10 cellular contexts compared by ENCODE assay signal in the genomic region with DNA sequence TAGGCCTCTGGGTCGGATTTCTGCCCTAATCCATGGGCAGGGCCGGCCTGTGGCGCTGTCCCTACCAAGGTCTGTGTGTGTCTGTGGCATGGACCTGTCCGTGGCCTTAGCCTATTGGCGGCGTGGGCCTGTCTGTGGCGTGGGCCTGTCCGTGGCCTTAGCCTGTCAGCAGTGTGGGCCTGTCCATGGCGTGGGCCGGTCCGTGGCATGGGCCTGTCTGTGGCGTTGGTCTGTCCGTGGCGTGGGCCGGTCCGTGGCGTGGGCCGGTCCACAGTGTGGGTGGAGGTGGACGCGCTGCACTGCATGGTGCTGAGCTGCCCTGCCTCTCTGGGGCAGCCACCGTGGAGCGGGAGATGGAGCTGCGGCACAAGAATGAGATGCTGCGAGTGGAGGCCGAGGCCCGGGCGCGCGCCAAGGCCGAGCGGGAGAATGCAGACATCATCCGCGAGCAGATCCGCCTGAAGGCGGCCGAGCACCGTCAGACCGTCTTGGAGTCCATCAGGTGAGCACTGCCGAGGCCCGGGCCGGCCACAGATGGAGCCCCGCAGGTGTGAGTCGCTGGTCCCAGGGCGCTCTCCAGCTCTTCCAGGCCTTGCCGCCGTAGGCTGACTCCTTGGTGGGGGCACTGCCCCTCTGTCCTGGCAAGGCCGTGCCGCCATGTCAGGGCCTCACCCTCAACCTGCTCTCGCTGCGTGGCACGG. TPM values are rescaled to one million over a fixed set of nuclear protein-coding genes. Genes with fewer than 3 reads are reported as not detected.
DNase-seq lines count a peak whose midpoint lies in the region; ATAC-seq, FAIRE-seq and TF ChIP-seq lines count a peak whose summit lies in the region.
"Not testable (repeated sequence)": the region's sequence is repeated elsewhere in the genome, so short reads cannot be mapped to it uniquely, and the experiment has no call there.
"Had no signal": no experiment of that assay in that cellular context is flagged by ENCODE, and none has a peak within 500 bp of the region (broad histone marks: within the 10 kb centered on the region; RNA-seq: fewer than 3 reads in every experiment).

No MANE protein-coding gene starts in this region.

- not testable (repeated sequence) for ATAC-seq in K562
- peak in 1 of 2 donors; percentile 7 for ATAC-seq in right cardiac atrium
- peak; percentile 4 to 8 for ATAC-seq in lower lobe of right lung

- not testable (repeated sequence) for H3K9me1 ChIP-seq in K562 (ENCODE audit: control insufficient read depth, insufficient read depth, low read length)

- peak overlapping the region; percentile 3 for H4K8ac ChIP-seq in neuronal stem cell (ENCODE audit: low read depth, low read length)

- H3K4me3 ChIP-seq in H7 (ENCODE audit: insufficient read depth, low read depth, low read length); K562; right cardiac atrium (ENCODE audit: low read length); lower lobe of right lung; neuronal stem cell (ENCODE audit: low read length in 2 of 2): not testable (repeated sequence)

- not testable (repeated sequence) for H2BK15ac ChIP-seq in neuronal stem cell (ENCODE audit: low read length)

- H3K18ac ChIP-seq in neuronal stem cell (ENCODE audit: low read length), result not testable (repeated sequence)

- in situ Hi-C loops in K562 (cut with MboI), result not testable (repeated sequence)

- not testable (repeated sequence) for H2AFZ ChIP-seq in K562 (ENCODE audit: low read depth, low read length); neuronal stem cell (ENCODE audit: low read length)

- CTCF ChIA-PET in K562 (lab: Yijun Ruan, JAX; ENCODE audit: low intra/inter-chr PET ratio), result not testable (repeated sequence)

- not testable (repeated sequence) for H3K27ac ChIP-seq in K562 (ENCODE audit: extremely low read depth, low read depth, low read length); right cardiac atrium (ENCODE audit: low read length); lower lobe of right lung; neuronal stem cell (replicated peaks; ENCODE audit: low read length)

- not testable (repeated sequence) for TF ChIP-seq EP300 in K562 (IDR thresholded peaks at IDR 0.05; ENCODE audit: low read length)

- not testable (repeated sequence) for H3K4me1 ChIP-seq in K562 (replicated peaks in 1 of 2; ENCODE audit: control insufficient read depth in 2 of 2, insufficient read depth in 2 of 2, low read length in 2 of 2); right cardiac atrium (ENCODE audit: control insufficient read depth, insufficient read depth, low read length); lower lobe of right lung; neuronal stem cell (ENCODE audit: control insufficient read depth in 2 of 2, insufficient read depth in 1 of 2, low read depth in 1 of 2, low read length in 2 of 2)

- not testable (repeated sequence) for H3K4ac ChIP-seq in neuronal stem cell (ENCODE audit: low read length)

- H3K79me2 ChIP-seq in K562 (ENCODE audit: control insufficient read depth, insufficient read depth, low read length), result not testable (repeated sequence)

- H3K27me3 ChIP-seq in H7 (ENCODE audit: control insufficient read depth, insufficient read depth, low read length); K562 (ENCODE audit: control insufficient read depth in 2 of 2, insufficient read depth in 2 of 2, low read length in 2 of 2); right cardiac atrium (ENCODE audit: control insufficient read depth, insufficient read depth); lower lobe of right lung (ENCODE audit: low read depth); neuronal stem cell (ENCODE audit: control insufficient read depth in 3 of 3, insufficient read depth in 3 of 3, low read depth in 1 of 3, low read length in 3 of 3): not testable (repeated sequence)

- TF ChIP-seq POLR2A in K562 (conservative IDR thresholded peaks at IDR 0.05), result not testable (repeated sequence)

- BruUV-seq in K562 (replicated peaks; lab: Mats Ljungman, UMichigan), result not testable (repeated sequence)

- H3K9ac ChIP-seq in K562 (ENCODE audit: insufficient read depth in 1 of 2, low read depth in 2 of 2, low read length in 2 of 2); neuronal stem cell (ENCODE audit: low read depth, low read length, poor library complexity): not testable (repeated sequence)

- H3K36me3 ChIP-seq in H7 (replicated peaks; ENCODE audit: control insufficient read depth, insufficient read depth, low read length), result not testable (repeated sequence)
- H3K36me3 ChIP-seq in K562 (ENCODE audit: control insufficient read depth, insufficient read depth, low read length) (peaks cover 78% of the 10 kb centered on the region), lower lobe of right lung (peaks cover 35% of the 10 kb centered on the region), neuronal stem cell (replicated peaks in 1 of 2; ENCODE audit: control insufficient read depth in 2 of 2, insufficient read depth in 2 of 2, low read length in 2 of 2) (peaks cover 13 to 36% of the 10 kb centered on the region in 2 donors)

- not testable (repeated sequence) for H2BK12ac ChIP-seq in neuronal stem cell (ENCODE audit: low read length)

- not testable (repeated sequence) for H3K23ac ChIP-seq in neuronal stem cell (ENCODE audit: low read depth, low read length, poor library complexity)

- not testable (repeated sequence) for H3K9me3 ChIP-seq in K562 (replicated peaks; ENCODE audit: control insufficient read depth, insufficient read depth, low read depth, low read length); right cardiac atrium (ENCODE audit: control insufficient read depth, low read length); lower lobe of right lung; neuronal stem cell (replicated peaks in 1 of 2; ENCODE audit: control insufficient read depth in 2 of 2, insufficient read depth in 1 of 2, low read depth in 1 of 2, low read length in 2 of 2)

- H3K4me2 ChIP-seq in K562 (ENCODE audit: insufficient read depth, low read length); neuronal stem cell (ENCODE audit: insufficient read depth, low read length, poor library complexity, severe bottlenecking): not testable (repeated sequence)

- DNase-seq in H7 (peak; percentile 13), K562 (ENCODE audit: extremely low read depth in 1 of 4, low spot score in 3 of 4) (peak in 1 of 4 experiments; percentile 6), right cardiac atrium (peak in 2 of 3 donors; percentile 46 to 55)
- not testable (repeated sequence) for DNase-seq in lower lobe of right lung; neuronal stem cell (ENCODE audit: low spot score); urothelium cell line (ENCODE audit: low spot score)

- not testable (repeated sequence) for H3K79me1 ChIP-seq in neuronal stem cell (ENCODE audit: low read depth, low read length)

- not testable (repeated sequence) for H2BK120ac ChIP-seq in neuronal stem cell (ENCODE audit: low read depth, low read length)

- TF ChIP-seq RAD21 in K562 (CRISPR knock-in tag; conservative IDR thresholded peaks at IDR 0.05 in 1 of 2, IDR thresholded peaks at IDR 0.05 in 1 of 2), result not testable (repeated sequence)

- TF ChIP-seq CTCF in K562 (IDR thresholded peaks at IDR 0.05 in 2 of 3, conservative IDR thresholded peaks at IDR 0.05 in 1 of 3; ENCODE audit: insufficient read depth in 2 of 3, low read depth in 1 of 3, low read length in 3 of 3); lower lobe of right lung (IDR thresholded peaks at IDR 0.05): not testable (repeated sequence)

- 97% methylated on average over 33 of the region's 51 CpGs for WGBS in K562 (ENCODE audit: insufficient coverage, low coverage, missing lambda C conversion rate)
- WGBS in right cardiac atrium, result 98% methylated on average over 51 of the region's 51 CpGs
- WGBS in neuronal stem cell (ENCODE audit: extremely low coverage in 2 of 2, insufficient read length in 2 of 2, insufficient replicate concordance in 1 of 2), 2 donors, result no CpG with 5 or more reads among the region's 51 CpGs

- not testable (repeated sequence) for H4K91ac ChIP-seq in neuronal stem cell (ENCODE audit: low read depth, low read length, poor library complexity)

- POLR2A ChIA-PET in K562 (lab: Yijun Ruan, JAX), result interaction anchor here (0.5 kb wide), 1 partner anchor 944 kb away, joined by 3 read pairs; no protein-coding TSS in a partner anchor

- FAIRE-seq in K562 (lab: Jason Lieb, UNC), result not testable (repeated sequence)
- peak; percentile 87 for FAIRE-seq in urothelium cell line (lab: Jason Lieb, UNC)

- not testable (repeated sequence) for H3K14ac ChIP-seq in neuronal stem cell (ENCODE audit: low read length)

- not testable (repeated sequence) for H2AK5ac ChIP-seq in neuronal stem cell (ENCODE audit: low read depth, low read length)

- intact Hi-C loops in K562 (cut with micrococcal nuclease), result loop anchor here (10.0 kb wide), 1 partner anchor 125 kb away; a partner anchor contains a TSS
- intact Hi-C loops in right cardiac atrium (cut with DNase I); lower lobe of right lung (cut with DNase I): not testable (repeated sequence)

- not testable (repeated sequence) for H4K20me1 ChIP-seq in K562 (replicated peaks; ENCODE audit: control insufficient read depth, insufficient read depth, low read length)

- not testable (repeated sequence) for H2BK5ac ChIP-seq in neuronal stem cell (ENCODE audit: low read length)

RNA-seq across cellular contexts. Expression of a gene that starts 8.0 kb away (rescaled TPM):
- 105 and 113 TPM in 2 replicates for total RNA-seq in H7 (2014; rRNA removed; shearing (Covaris generic))
- 54.7 and 190 TPM in 2 replicates for total RNA-seq in K562 (2011; cell fraction: chromatin; rRNA removed; ENCODE audit: low replicate concordance)
- total RNA-seq in K562 (2011; cell fraction: nucleolus; rRNA removed), result 155 and 182 TPM in 2 replicates
- total RNA-seq in K562 (2011; cell fraction: nucleoplasm; rRNA removed), result 64.8 and 77.4 TPM in 2 replicates
- total RNA-seq in K562 (2014; rRNA removed) (173 and 183 TPM in 2 replicates), K562 (2014; rRNA removed; fragmentation: Illumina TruSeq; extraction: Trizol) (18.6 and 20.2 TPM in 2 replicates), K562 (2015; rRNA removed; fragmentation: Illumina TruSeq; extraction: Trizol) (80.1 and 87.1 TPM in 2 replicates), K562 (2021) (151 and 167 TPM in 2 replicates), right cardiac atrium (10 to 100 TPM; 13.6 to 20.1 (median 15.7) TPM), lower lobe of right lung (14.1 TPM)
- polyA plus RNA-seq in K562 (2011; rRNA removed) (36.7 and 40.8 TPM in 2 replicates), K562 (2014; fragmentation: Illumina TruSeq; extraction: Trizol) (29.2 and 90.5 TPM in 2 replicates), K562 (2014; fragmentation: Nextera tagmentation; extraction: Ambion mirVana) (1 to 10 TPM in 1 of 2 experiments, under 1 TPM in 1; 0.10 to 1.0 TPM), K562 (2014; rRNA removed) (123 and 131 TPM in 2 replicates), right cardiac atrium (16.7 TPM)
- 47.1 and 118 TPM in 2 replicates for polyA plus RNA-seq in K562 (2011; cell fraction: cytosol; rRNA removed)
- polyA plus RNA-seq in K562 (2011; cell fraction: nucleus; rRNA removed), result 98.3 and 162 TPM in 2 replicates
- 69.9 and 90.0 TPM in 2 replicates for polyA plus RNA-seq in K562 (2012)
- polyA minus RNA-seq in K562 (2011; rRNA and poly(A)+ RNA removed), result 14.9 and 33.5 TPM in 2 replicates
- 50.2 and 62.0 TPM in 2 replicates for polyA minus RNA-seq in K562 (2011; cell fraction: cytosol; rRNA and poly(A)+ RNA removed)
- polyA minus RNA-seq in K562 (2011; cell fraction: nucleus; rRNA and poly(A)+ RNA removed), result 28.4 and 31.9 TPM in 2 replicates
- polyA plus RNA-seq in neuronal stem cell (2013, experiment 1 of 2), result 20.2 TPM
- polyA plus RNA-seq in neuronal stem cell (2013, experiment 2 of 2), result 19.1 TPM

RNA-seq across cellular contexts. Expression of a gene that starts 20.5 kb away (rescaled TPM):
- 13.6 and 14.3 TPM in 2 replicates for total RNA-seq in H7 (2014; rRNA removed; shearing (Covaris generic))
- total RNA-seq in K562 (2011; cell fraction: chromatin; rRNA removed; ENCODE audit: low replicate concordance), result 1.2 and 8.3 TPM in 2 replicates
- 5.3 and 6.0 TPM in 2 replicates for total RNA-seq in K562 (2011; cell fraction: nucleolus; rRNA removed)
- 2.6 and 6.0 TPM in 2 replicates for total RNA-seq in K562 (2011; cell fraction: nucleoplasm; rRNA removed)
- 0.78 TPM in 1 of 2 replicates, not detected in the other for total RNA-seq in K562 (2014; rRNA removed)
- not detected in 2 replicates for total RNA-seq in K562 (2014; rRNA removed; fragmentation: Illumina TruSeq; extraction: Trizol)
- 0.38 and 0.43 TPM in 2 replicates for total RNA-seq in K562 (2015; rRNA removed; fragmentation: Illumina TruSeq; extraction: Trizol)
- 1.3 and 2.0 TPM in 2 replicates for total RNA-seq in K562 (2021)
- polyA plus RNA-seq in K562 (2011; rRNA removed), result 0.24 TPM in 2 replicates
- 0.46 TPM in 1 of 2 replicates, not detected in the other for polyA plus RNA-seq in K562 (2011; cell fraction: cytosol; rRNA removed)
- polyA plus RNA-seq in K562 (2011; cell fraction: nucleus; rRNA removed), result 3.5 and 8.1 TPM in 2 replicates
- 1.1 and 3.2 TPM in 2 replicates for polyA plus RNA-seq in K562 (2012)
- polyA plus RNA-seq in K562 (2014; fragmentation: Illumina TruSeq; extraction: Trizol), result not detected in 2 replicates
- polyA plus RNA-seq in K562 (2014; fragmentation: Nextera tagmentation; extraction: Ambion mirVana), result not detected
- 0.28 and 0.94 TPM in 2 replicates for polyA plus RNA-seq in K562 (2014; rRNA removed)
- not detected in 2 replicates for polyA minus RNA-seq in K562 (2011; rRNA and poly(A)+ RNA removed)
- polyA minus RNA-seq in K562 (2011; cell fraction: cytosol; rRNA and poly(A)+ RNA removed), result not detected in 2 replicates
- polyA minus RNA-seq in K562 (2011; cell fraction: nucleus; rRNA and poly(A)+ RNA removed), result 0.56 and 0.67 TPM in 2 replicates
- total RNA-seq in right cardiac atrium, result 1 to 10 TPM; 7.3 to 9.3 (median 7.9) TPM
- 10.4 TPM for polyA plus RNA-seq in right cardiac atrium
- total RNA-seq in lower lobe of right lung, result 3.9 TPM
- polyA plus RNA-seq in neuronal stem cell (2013, experiment 1 of 2), result 8.8 TPM
- polyA plus RNA-seq in neuronal stem cell (2013, experiment 2 of 2), result 8.6 TPM
- total RNA-seq: H4 had no signal
- polyA plus RNA-seq: CD14-positive monocyte; CD8-positive, alpha-beta memory T cell; GM12878 had no signal

RNA-seq across cellular contexts. Expression of a gene that starts 48.4 kb away (rescaled TPM):
- 43.5 and 44.1 TPM in 2 replicates for total RNA-seq in H7 (2014; rRNA removed; shearing (Covaris generic))
- total RNA-seq in K562 (2011; cell fraction: chromatin; rRNA removed; ENCODE audit: low replicate concordance), result 197 and 522 TPM in 2 replicates
- total RNA-seq in K562 (2011; cell fraction: nucleolus; rRNA removed), result 417 and 489 TPM in 2 replicates
- total RNA-seq in K562 (2011; cell fraction: nucleoplasm; rRNA removed), result 246 and 263 TPM in 2 replicates
- total RNA-seq in K562 (2014; rRNA removed), result 106 and 126 TPM in 2 replicates
- total RNA-seq in K562 (2014; rRNA removed; fragmentation: Illumina TruSeq; extraction: Trizol), result 10.3 and 15.6 TPM in 2 replicates
- total RNA-seq in K562 (2015; rRNA removed; fragmentation: Illumina TruSeq; extraction: Trizol), result 43.2 and 45.2 TPM in 2 replicates
- 92.0 and 93.4 TPM in 2 replicates for total RNA-seq in K562 (2021)
- 27.7 and 27.9 TPM in 2 replicates for polyA plus RNA-seq in K562 (2011; rRNA removed)
- 18.3 and 42.9 TPM in 2 replicates for polyA plus RNA-seq in K562 (2011; cell fraction: cytosol; rRNA removed)
- polyA plus RNA-seq in K562 (2011; cell fraction: nucleus; rRNA removed), result 168 and 341 TPM in 2 replicates
- 31.9 and 52.8 TPM in 2 replicates for polyA plus RNA-seq in K562 (2012)
- polyA plus RNA-seq in K562 (2014; fragmentation: Illumina TruSeq; extraction: Trizol), result 18.9 and 42.2 TPM in 2 replicates
- under 1 TPM; 0.07 to 0.77 TPM for polyA plus RNA-seq in K562 (2014; fragmentation: Nextera tagmentation; extraction: Ambion mirVana)
- polyA plus RNA-seq in K562 (2014; rRNA removed), result 113 and 117 TPM in 2 replicates
- 6.7 and 14.8 TPM in 2 replicates for polyA minus RNA-seq in K562 (2011; rRNA and poly(A)+ RNA removed)
- 23.6 and 41.7 TPM in 2 replicates for polyA minus RNA-seq in K562 (2011; cell fraction: cytosol; rRNA and poly(A)+ RNA removed)
- polyA minus RNA-seq in K562 (2011; cell fraction: nucleus; rRNA and poly(A)+ RNA removed), result 44.3 and 53.4 TPM in 2 replicates
- 10 to 100 TPM in 1 of 4 donors, 1 to 10 TPM in 3; 5.6 to 11.4 (median 8.8) TPM for total RNA-seq in right cardiac atrium
- 8.3 TPM for polyA plus RNA-seq in right cardiac atrium
- total RNA-seq in lower lobe of right lung, result 19.0 TPM
- polyA plus RNA-seq in neuronal stem cell (2013, experiment 1 of 2), result 8.4 TPM
- polyA plus RNA-seq in neuronal stem cell (2013, experiment 2 of 2), result 8.2 TPM

RNA-seq across cellular contexts. Expression of a gene that starts 54.7 kb away (rescaled TPM):
- 80.7 and 94.3 TPM in 2 replicates for total RNA-seq in H7 (2014; rRNA removed; shearing (Covaris generic))
- total RNA-seq in K562 (2011; cell fraction: chromatin; rRNA removed; ENCODE audit: low replicate concordance), result 158 and 318 TPM in 2 replicates
- total RNA-seq in K562 (2011; cell fraction: nucleolus; rRNA removed), result 177 TPM in 2 replicates
- total RNA-seq in K562 (2011; cell fraction: nucleoplasm; rRNA removed), result 165 and 176 TPM in 2 replicates
- total RNA-seq in K562 (2014; rRNA removed), result 157 and 175 TPM in 2 replicates
- total RNA-seq in K562 (2014; rRNA removed; fragmentation: Illumina TruSeq; extraction: Trizol), result 75.3 and 77.6 TPM in 2 replicates
- total RNA-seq in K562 (2015; rRNA removed; fragmentation: Illumina TruSeq; extraction: Trizol), result 79.3 and 80.4 TPM in 2 replicates
- total RNA-seq in K562 (2021), result 185 and 187 TPM in 2 replicates
- polyA plus RNA-seq in K562 (2011; rRNA removed), result 77.5 and 94.6 TPM in 2 replicates
- 108 and 136 TPM in 2 replicates for polyA plus RNA-seq in K562 (2011; cell fraction: cytosol; rRNA removed)
- 118 and 152 TPM in 2 replicates for polyA plus RNA-seq in K562 (2011; cell fraction: nucleus; rRNA removed)
- polyA plus RNA-seq in K562 (2012), result 185 and 187 TPM in 2 replicates
- 184 and 187 TPM in 2 replicates for polyA plus RNA-seq in K562 (2014; fragmentation: Illumina TruSeq; extraction: Trizol)
- 10 to 100 TPM; 70.8 to 90.8 TPM for polyA plus RNA-seq in K562 (2014; fragmentation: Nextera tagmentation; extraction: Ambion mirVana)
- 201 and 217 TPM in 2 replicates for polyA plus RNA-seq in K562 (2014; rRNA removed)
- polyA minus RNA-seq in K562 (2011; rRNA and poly(A)+ RNA removed), result 79.6 and 115 TPM in 2 replicates
- polyA minus RNA-seq in K562 (2011; cell fraction: cytosol; rRNA and poly(A)+ RNA removed), result 73.7 and 101 TPM in 2 replicates
- polyA minus RNA-seq in K562 (2011; cell fraction: nucleus; rRNA and poly(A)+ RNA removed), result 42.8 and 44.6 TPM in 2 replicates
- 100 to 1,000 TPM; 112 to 115 (median 113) TPM for total RNA-seq in right cardiac atrium
- 130 TPM for polyA plus RNA-seq in right cardiac atrium
- total RNA-seq in lower lobe of right lung, result 123 TPM
- 147 TPM for polyA plus RNA-seq in neuronal stem cell (2013, experiment 1 of 2)
- 144 TPM for polyA plus RNA-seq in neuronal stem cell (2013, experiment 2 of 2)
